11 cellular contexts compared by ENCODE assay signal in the genomic region with DNA sequence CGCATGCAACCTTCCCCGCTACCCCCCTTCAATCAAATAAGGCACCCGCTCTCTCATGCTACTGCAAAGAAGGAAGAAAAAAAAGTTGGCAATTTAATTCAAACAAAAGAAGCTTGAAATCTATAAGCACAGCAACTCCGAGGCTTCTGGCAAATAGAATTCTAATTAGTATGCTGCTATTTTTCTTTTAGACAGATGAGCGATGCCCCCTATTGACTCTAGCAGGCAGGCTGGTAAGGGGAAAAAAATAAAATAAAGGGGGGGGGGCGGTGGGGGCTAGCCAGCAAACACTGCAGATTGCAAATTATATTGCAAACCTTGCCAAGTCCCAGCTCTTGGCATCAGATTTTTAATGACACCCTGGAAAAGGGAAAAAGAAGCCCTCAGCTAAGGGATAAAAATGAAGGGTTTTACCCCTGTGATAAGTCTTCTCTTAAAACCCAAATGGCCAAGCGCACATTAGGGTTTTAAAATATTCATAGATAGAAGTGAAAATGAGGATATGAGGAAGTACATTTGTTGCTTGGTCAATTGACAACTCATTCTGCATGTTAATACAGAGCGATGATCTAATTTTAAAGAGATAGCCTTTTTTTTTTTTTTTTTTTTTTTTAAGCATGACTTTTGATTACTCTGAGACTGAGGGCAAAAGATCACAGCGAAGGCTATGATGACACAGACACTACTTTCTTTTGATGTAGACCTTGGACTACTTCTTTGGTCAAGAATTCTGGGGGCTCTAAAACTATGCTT.
DNase-seq lines count a peak whose midpoint lies in the region; ATAC-seq, FAIRE-seq and TF ChIP-seq lines count a peak whose summit lies in the region.
"Had no signal": no experiment of that assay in that cellular context is flagged by ENCODE, and none has a peak within 500 bp of the region (broad histone marks: within the 10 kb centered on the region; RNA-seq: fewer than 3 reads in every experiment).

No MANE protein-coding gene starts in this region.

- no peak overlapping the region for H3K9ac ChIP-seq in GM12878 (ENCODE audit: control insufficient read depth, insufficient read depth, low read length)

- POLR2A ChIA-PET in GM12878 (lab: Charles Lee): interaction anchor here (1.4 kb wide), 1 partner anchor 93 kb away, joined by 3 read pairs; no protein-coding TSS in a partner anchor
- POLR2A ChIA-PET in WTC11 (lab: Charles Lee): no interaction called here

- no peaks in the 10 kb centered on the region for H3K27me3 Mint-ChIP-seq in WTC11 (ENCODE audit: low read depth)
- H3K27me3 Mint-ChIP-seq: activated CD8-positive, alpha-beta memory T cell treated with anti-CD3 and anti-CD28 coated beads, Interleukin-2, amount 10 ng/mL, durations not matched to agents 7 days and 5 days had no signal

- no TSS peak for BruUV-seq in GM12878 (replicated peaks; lab: Mats Ljungman, UMichigan)

- H3K79me2 ChIP-seq in GM12878 (ENCODE audit: control insufficient read depth, insufficient read depth, low read length): no peaks in the 10 kb centered on the region

- H3K36me3 ChIP-seq in GM12878 (ENCODE audit: control insufficient read depth in 2 of 2, insufficient read depth in 2 of 2, low read length in 1 of 2): no peaks in the 10 kb centered on the region
- H3K36me3 ChIP-seq: Peyer's patch had no signal

- no peak for DNase-seq in D721Med (ENCODE audit: insufficient read length, low spot score)
- peak; percentile 93 for DNase-seq in MV-4-11 (lab: John Stamatoyannopoulos, UW)
- DNase-seq in GM12878 (ENCODE audit: low read depth, low spot score): no peak
- peak; percentile 6 for DNase-seq in myocyte (ENCODE audit: low read depth)
- no peak for DNase-seq in WTC11 (ENCODE audit: low spot score)
- no peak for DNase-seq in posterior vena cava (ENCODE audit: low spot score)
- DNase-seq in SHP77 (lab: John Stamatoyannopoulos, UW): no peak
- DNase-seq: activated CD8-positive, alpha-beta memory T cell treated with anti-CD3 and anti-CD28 coated beads, Interleukin-2, amount 10 ng/mL, durations not matched to agents 7 days and 5 days; midbrain; Peyer's patch had no signal

- H3K4me3 Mint-ChIP-seq in WTC11: no peak overlapping the region
- H3K4me3 Mint-ChIP-seq: activated CD8-positive, alpha-beta memory T cell treated with anti-CD3 and anti-CD28 coated beads, Interleukin-2, amount 10 ng/mL, durations not matched to agents 7 days and 5 days had no signal

- CTCF ChIA-PET in GM12878 (lab: Yijun Ruan, JAX): interaction anchor here (0.9 to 4.9 kb wide), 17 partner anchors 85 to 1916 kb away, joined by 3 to 26 read pairs (median 4); no protein-coding TSS in a partner anchor
- CTCF ChIA-PET in WTC11 (lab: Charles Lee): interaction anchor here (0.6 to 0.9 kb wide), 7 partner anchors 25 to 232 kb away, joined by 3 to 5 read pairs (median 3); no protein-coding TSS in a partner anchor

- H3K4me1 ChIP-seq in GM12878 (ENCODE audit: control insufficient read depth, insufficient read depth, low read length): no peaks in the 10 kb centered on the region
- H3K4me1 ChIP-seq: Peyer's patch had no signal

- peaks cover 57% of the 10 kb centered on the region for H3K4me1 Mint-ChIP-seq in WTC11
- H3K4me1 Mint-ChIP-seq: activated CD8-positive, alpha-beta memory T cell treated with anti-CD3 and anti-CD28 coated beads, Interleukin-2, amount 10 ng/mL, durations not matched to agents 7 days and 5 days had no signal

- SMC1A ChIA-PET in GM12878 (lab: Charles Lee; ENCODE audit: uncharacterized antibody, unreplicated experiment): interaction anchor here (0.6 to 3.1 kb wide), 20 partner anchors 11 to 1326 kb away, joined by 3 to 26 read pairs (median 4); no protein-coding TSS in a partner anchor

- no peaks in the 10 kb centered on the region for H3K36me3 Mint-ChIP-seq in WTC11
- H3K36me3 Mint-ChIP-seq: activated CD8-positive, alpha-beta memory T cell treated with anti-CD3 and anti-CD28 coated beads, Interleukin-2, amount 10 ng/mL, durations not matched to agents 7 days and 5 days had no signal

- no peaks in the 10 kb centered on the region for H3K9me3 ChIP-seq in GM12878 (replicated peaks; ENCODE audit: control insufficient read depth, insufficient read depth, low read length)
- H3K9me3 ChIP-seq: Peyer's patch had no signal

- no peak overlapping the region for H3K4me3 ChIP-seq in GM12878
- H3K4me3 ChIP-seq: Peyer's patch had no signal

- FAIRE-seq in D721Med (lab: Jason Lieb, UNC) (no peak), GM12878 (lab: Jason Lieb, UNC) (no peak)

- intact Hi-C loops in GM12878 (cut with micrococcal nuclease; ENCODE audit: unreplicated experiment): loop anchor here (10.0 kb wide), 1 partner anchor 299 kb away; no protein-coding TSS in a partner anchor
- intact Hi-C loops in posterior vena cava (cut with DNase I): no loop called here

- no peak overlapping the region for H3K27ac Mint-ChIP-seq in WTC11
- H3K27ac Mint-ChIP-seq: activated CD8-positive, alpha-beta memory T cell treated with anti-CD3 and anti-CD28 coated beads, Interleukin-2, amount 10 ng/mL, durations not matched to agents 7 days and 5 days had no signal

- 51% methylated on average over 8 of the region's 9 CpGs for WGBS in GM12878 (ENCODE audit: insufficient coverage, insufficient replicate concordance, low lambda C conversion rate, missing lambda C conversion rate)

- RAD21 ChIA-PET in GM12878 (lab: Charles Lee; ENCODE audit: unreplicated experiment): interaction anchor here (0.6 to 2.9 kb wide), 14 partner anchors 19 to 660 kb away, joined by 3 to 22 read pairs (median 3); no protein-coding TSS in a partner anchor

- no peak overlapping the region for H2AFZ ChIP-seq in GM12878 (ENCODE audit: control insufficient read depth, low read depth, low read length)

- H3K27me3 ChIP-seq in GM12878 (replicated peaks in 1 of 2; ENCODE audit: control insufficient read depth in 2 of 2, insufficient read depth in 2 of 2, low read length in 1 of 2): no peaks in the 10 kb centered on the region
- H3K27me3 ChIP-seq: Peyer's patch had no signal

- no peaks in the 10 kb centered on the region for H3K9me3 Mint-ChIP-seq in WTC11

- no peak for TF ChIP-seq POLR2A in GM12878 (IDR thresholded peaks at IDR 0.05; ENCODE audit: low read depth, low read length)

- ATAC-seq in GM12878: peak; percentile 73
- no peak for ATAC-seq in WTC11
- ATAC-seq in GM19395 (IDR thresholded peaks at IDR 0.05; ENCODE audit: unreplicated experiment): no peak
- ATAC-seq: activated CD8-positive, alpha-beta memory T cell treated with anti-CD3 and anti-CD28 coated beads, Interleukin-2, amount 10 ng/mL, durations not matched to agents 7 days and 5 days had no signal

- no peak for TF ChIP-seq RAD21 in GM12878 (IDR thresholded peaks at IDR 0.05; ENCODE audit: insufficient read depth, low read depth, low read length)

- no peaks in the 10 kb centered on the region for H4K20me1 ChIP-seq in GM12878 (ENCODE audit: control insufficient read depth, insufficient read depth)

- no peak overlapping the region for H3K4me2 ChIP-seq in GM12878 (ENCODE audit: control insufficient read depth, insufficient read depth)

- peak; percentile 30 for TF ChIP-seq CTCF in D721Med (IDR thresholded peaks at IDR 0.05; ENCODE audit: insufficient read depth, missing control alignments)
- peak in 2 of 3 experiments; percentile 10 to 35; a peak in 2 of 6 replicates for TF ChIP-seq CTCF in GM12878 (IDR thresholded peaks at IDR 0.05 in 2 of 3, conservative IDR thresholded peaks at IDR 0.05 in 1 of 3; ENCODE audit: control insufficient read depth in 2 of 3, extremely low read depth in 1 of 3, insufficient read depth in 1 of 3, low read depth in 3 of 3, low read length in 3 of 3)
- no peak for TF ChIP-seq CTCF in WTC11 (IDR thresholded peaks at IDR 0.05)

- in situ Hi-C loops in GM12878 (cut with MboI): no loop called here

- TF ChIP-seq EP300 in GM12878 (IDR thresholded peaks at IDR 0.05; ENCODE audit: borderline replicate concordance in 1 of 2, control insufficient read depth in 1 of 2, low read depth in 2 of 2, low read length in 2 of 2): no peak

- H3K27ac ChIP-seq in GM12878 (ENCODE audit: control insufficient read depth, insufficient read depth): no peak overlapping the region
- H3K27ac ChIP-seq: Peyer's patch had no signal

TF ChIP-seq in GM12878, 131 proteins besides CTCF, POLR2A, EP300 and RAD21 (continues in another document):
- no peak for TF ChIP-seq MYC (IDR thresholded peaks at IDR 0.05; ENCODE audit: insufficient read depth, insufficient read length, insufficient replicate concordance, low read length, severe bottlenecking)
- no peak for TF ChIP-seq HDGF (IDR thresholded peaks at IDR 0.05)
- TF ChIP-seq ATF7 (IDR thresholded peaks at IDR 0.05; ENCODE audit: low read depth): peak; percentile 57; the same call in 1 of the 2 replicates
- peak; percentile 67; the same call in 1 of the 2 replicates for TF ChIP-seq ZNF384 (IDR thresholded peaks at IDR 0.05; ENCODE audit: borderline replicate concordance, low read depth, low read length)
- no peak for TF ChIP-seq CHD1 (IDR thresholded peaks at IDR 0.05; ENCODE audit: low read depth, low read length)
- no peak for TF ChIP-seq KAT2A (conservative IDR thresholded peaks at IDR 0.05; ENCODE audit: control insufficient read depth, low read depth, low read length)

TF ChIP-seq in WTC11, 78 proteins besides CTCF, POLR2A, EP300 and RAD21 (continues in another document):
- no peak for TF ChIP-seq E2F1 (CRISPR knock-in tag; IDR thresholded peaks at IDR 0.05)
- TF ChIP-seq ZNF317 (CRISPR knock-in tag; IDR thresholded peaks at IDR 0.05; ENCODE audit: borderline replicate concordance, low read depth): no peak
- TF ChIP-seq NR1H2 (CRISPR knock-in tag; IDR thresholded peaks at IDR 0.05): no peak
- no peak for TF ChIP-seq HMGA2 (CRISPR knock-in tag; IDR thresholded peaks at IDR 0.05)

Comparison
In these comparisons a context has a peak if more than half of its experiments do, and no peak if none do; other contexts are left out.
1. DNase-seq: peak in MV-4-11 (single experiment) and myocyte (single experiment); none in D721Med (single experiment), GM12878 (single experiment), WTC11 (single experiment), posterior vena cava (single experiment) and SHP77 (0 of 2).